Comparison of ENCODE assay signal across 12 cellular contexts in genomic region chr6:135226537-135226936, GRCh38. TPM values are rescaled to one million over a fixed set of nuclear protein-coding genes. Genes with fewer than 3 reads are reported as not detected.
DNase-seq lines count a peak whose midpoint lies in the region; ATAC-seq and TF ChIP-seq lines count a peak whose summit lies in the region.
"Had no signal": no experiment of that assay in that cellular context is flagged by ENCODE, and none has a peak within 500 bp of the region (broad histone marks: within the 10 kb centered on the region; RNA-seq: fewer than 3 reads in every experiment).

No MANE protein-coding gene starts in this region.

- H3K27me3 ChIP-seq in aorta (ENCODE audit: control insufficient read depth in 1 of 2, insufficient read depth in 2 of 2, low read length in 1 of 2) = no peaks in the 10 kb centered on the region

- CTCF ChIA-PET in GM10248 (lab: Yijun Ruan, JAX) = no interaction called here

- ATAC-seq in HG02642 (IDR thresholded peaks at IDR 0.05; ENCODE audit: poor library complexity, unreplicated experiment) (peak; percentile 81), HG03442 (IDR thresholded peaks at IDR 0.05; ENCODE audit: unreplicated experiment) (peak; percentile 67), aorta (ENCODE audit: low FRiP score) (no peak)
- ATAC-seq: sciatic nerve had no signal

- intact Hi-C loops in aorta (cut with DNase I) = no loop called here

- TF ChIP-seq CTCF in GM10248 (IDR thresholded peaks at IDR 0.05; ENCODE audit: control extremely low read depth, extremely low read depth, low read depth, missing control alignments) = no peak

- peaks cover 3% of the 10 kb centered on the region for H3K9me3 ChIP-seq in aorta (ENCODE audit: control insufficient read depth, low read length)

- H3K27ac ChIP-seq in aorta (ENCODE audit: low read depth in 1 of 2, low read length in 2 of 2) = no peak overlapping the region

- DNase-seq in GM10248 (ENCODE audit: extremely low spot score) = peak; percentile 47
- peak; percentile 23 for DNase-seq in GM19240 (ENCODE audit: insufficient read length, low spot score)
- DNase-seq in aorta = no peak
- DNase-seq in T-helper 1 cell = no peak
- no peak for DNase-seq in DMS79 (lab: John Stamatoyannopoulos, UW)
- DNase-seq in AML-193 (lab: John Stamatoyannopoulos, UW) = no peak
- DNase-seq: activated CD4-positive, alpha-beta T cell treated with anti-CD3 and anti-CD28 coated beads for 48 hours; dermis blood vessel endothelial cell; mesendoderm had no signal

- POLR2A ChIA-PET in GM10248 (lab: Yijun Ruan, JAX) = no interaction called here

- no peaks in the 10 kb centered on the region for H3K36me3 ChIP-seq in aorta (ENCODE audit: control insufficient read depth in 1 of 2, insufficient read depth in 2 of 2, low read length in 1 of 2)

- 83 to 86% methylated on average over 1 of the region's 1 CpG for WGBS in aorta, 2 donors

- no peak overlapping the region for H3K4me3 ChIP-seq in aorta (ENCODE audit: low read length in 2 of 2)

- no peaks in the 10 kb centered on the region for H3K4me1 ChIP-seq in aorta (ENCODE audit: control insufficient read depth in 1 of 2, insufficient read depth in 2 of 2, low read length in 2 of 2)

RNA-seq across cellular contexts. Expression of gene MYB, which starts 45.4 kb away (rescaled TPM):
- under 1 TPM in 1 of 2 donors, not detected in 1; 0.87 TPM for total RNA-seq in aorta
- polyA plus RNA-seq in aorta = 1 to 10 TPM in 1 of 2 donors, not detected in 1; 2.8 TPM

Comparison
In these comparisons a context has a peak if more than half of its experiments do, and no peak if none do; other contexts are left out.
1. DNase-seq: peak in GM10248 (single experiment) and GM19240 (single experiment); none in aorta (0 of 2), T-helper 1 cell (0 of 5), DMS79 (single experiment) and AML-193 (0 of 2).